Comparison of ENCODE assay signal across 10 cellular contexts in the genomic region with DNA sequence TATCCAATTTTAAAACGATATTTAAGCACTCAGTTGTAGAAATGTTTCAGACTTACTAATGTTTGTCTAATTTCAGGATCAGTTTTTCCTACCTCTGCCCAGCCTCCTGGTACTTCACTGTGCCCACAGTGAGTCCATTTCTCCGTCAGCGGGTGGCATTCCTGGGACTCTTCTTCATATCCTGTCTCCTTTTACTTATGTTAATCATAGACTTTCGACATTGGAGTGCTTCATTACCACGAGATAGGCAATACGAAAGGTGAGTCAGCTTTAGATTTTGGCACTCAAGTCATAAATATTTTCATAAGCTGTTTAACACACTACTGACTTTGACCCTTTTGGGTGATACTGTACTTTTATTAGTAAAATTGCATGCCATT. TPM values are rescaled to one million over a fixed set of nuclear protein-coding genes. Genes with fewer than 3 reads are reported as not detected.
DNase-seq lines count a peak whose midpoint lies in the region; ATAC-seq and TF ChIP-seq lines count a peak whose summit lies in the region.
"Had no signal": no experiment of that assay in that cellular context is flagged by ENCODE, and none has a peak within 500 bp of the region (broad histone marks: within the 10 kb centered on the region; RNA-seq: fewer than 3 reads in every experiment).

No MANE protein-coding gene starts in this region.

- ATAC-seq in HG02973 (IDR thresholded peaks at IDR 0.05; ENCODE audit: unreplicated experiment), result no peak
- ATAC-seq in HG03378 (IDR thresholded peaks at IDR 0.05; ENCODE audit: unreplicated experiment), result no peak

- DNase-seq in activated naive CD8-positive, alpha-beta T cell treated with anti-CD3 and anti-CD28 coated beads for 36 hours, result no peak
- DNase-seq in fibroblast of peridontal ligament (ENCODE audit: extremely low read depth), result peak; percentile 82
- peak; percentile 73 for DNase-seq in stromal cell of bone marrow (ENCODE audit: low read depth)
- DNase-seq in H4 (ENCODE audit: low spot score), result no peak
- DNase-seq: head of caudate nucleus, MM.1S had no signal

- H3K27me3 Mint-ChIP-seq in activated naive CD8-positive, alpha-beta T cell, result peaks cover under 1% of the 10 kb centered on the region
- peaks cover 7% of the 10 kb centered on the region for H3K27me3 Mint-ChIP-seq in activated naive CD8-positive, alpha-beta T cell treated with anti-CD3 and anti-CD28 coated beads for 36 hours

- no peak overlapping the region for H3K27ac Mint-ChIP-seq in activated naive CD8-positive, alpha-beta T cell
- no peak overlapping the region for H3K27ac Mint-ChIP-seq in activated naive CD8-positive, alpha-beta T cell treated with anti-CD3 and anti-CD28 coated beads for 36 hours

- peaks cover 29% of the 10 kb centered on the region for H3K4me1 Mint-ChIP-seq in activated naive CD8-positive, alpha-beta T cell (ENCODE audit: low read depth)
- peaks cover 15% of the 10 kb centered on the region for H3K4me1 Mint-ChIP-seq in activated naive CD8-positive, alpha-beta T cell treated with anti-CD3 and anti-CD28 coated beads for 36 hours

- no peaks in the 10 kb centered on the region for H3K9me3 Mint-ChIP-seq in activated naive CD8-positive, alpha-beta T cell (ENCODE audit: low read depth)
- no peaks in the 10 kb centered on the region for H3K9me3 Mint-ChIP-seq in activated naive CD8-positive, alpha-beta T cell treated with anti-CD3 and anti-CD28 coated beads for 36 hours

- no peak for TF ChIP-seq CTCF in WI38 (IDR thresholded peaks at IDR 0.05; ENCODE audit: low read depth, low read length)

- peaks cover 2% of the 10 kb centered on the region for H3K36me3 Mint-ChIP-seq in activated naive CD8-positive, alpha-beta T cell
- peaks cover 6% of the 10 kb centered on the region for H3K36me3 Mint-ChIP-seq in activated naive CD8-positive, alpha-beta T cell treated with anti-CD3 and anti-CD28 coated beads for 36 hours

- peak overlapping the region; percentile 9 for H3K4me3 Mint-ChIP-seq in activated naive CD8-positive, alpha-beta T cell
- no peak overlapping the region for H3K4me3 Mint-ChIP-seq in activated naive CD8-positive, alpha-beta T cell treated with anti-CD3 and anti-CD28 coated beads for 36 hours

- peak overlapping the region; percentile 31 for H3K4me3 ChIP-seq in WI38 (ENCODE audit: low read depth, low read length)

RNA-seq across cellular contexts. Expression of gene ENTPD7, which starts 2.1 kb away (rescaled TPM):
- total RNA-seq in activated naive CD8-positive, alpha-beta T cell treated with anti-CD3 and anti-CD28 coated beads for 36 hours, result 1 to 10 TPM; 4.4 to 5.2 TPM
- 12.9 and 21.0 TPM in 2 replicates for total RNA-seq in H4 (2014; rRNA removed; shearing (Covaris generic))

RNA-seq across cellular contexts. Expression of gene SLC25A28, which starts 41.1 kb away (rescaled TPM):
- total RNA-seq in activated naive CD8-positive, alpha-beta T cell treated with anti-CD3 and anti-CD28 coated beads for 36 hours, result 10 to 100 TPM; 51.9 to 54.9 TPM
- total RNA-seq in H4 (2014; rRNA removed; shearing (Covaris generic)), result 7.1 and 19.8 TPM in 2 replicates

Comparison
In these comparisons a context has a peak if more than half of its experiments do, and no peak if none do; other contexts are left out.
1. DNase-seq: peak in fibroblast of peridontal ligament (single experiment) and stromal cell of bone marrow (single experiment); none in activated naive CD8-positive, alpha-beta T cell treated with anti-CD3 and anti-CD28 coated beads for 36 hours (single experiment) and H4 (single experiment).